Comparison of ENCODE assay signal across 8 cellular contexts in the genomic region with DNA sequence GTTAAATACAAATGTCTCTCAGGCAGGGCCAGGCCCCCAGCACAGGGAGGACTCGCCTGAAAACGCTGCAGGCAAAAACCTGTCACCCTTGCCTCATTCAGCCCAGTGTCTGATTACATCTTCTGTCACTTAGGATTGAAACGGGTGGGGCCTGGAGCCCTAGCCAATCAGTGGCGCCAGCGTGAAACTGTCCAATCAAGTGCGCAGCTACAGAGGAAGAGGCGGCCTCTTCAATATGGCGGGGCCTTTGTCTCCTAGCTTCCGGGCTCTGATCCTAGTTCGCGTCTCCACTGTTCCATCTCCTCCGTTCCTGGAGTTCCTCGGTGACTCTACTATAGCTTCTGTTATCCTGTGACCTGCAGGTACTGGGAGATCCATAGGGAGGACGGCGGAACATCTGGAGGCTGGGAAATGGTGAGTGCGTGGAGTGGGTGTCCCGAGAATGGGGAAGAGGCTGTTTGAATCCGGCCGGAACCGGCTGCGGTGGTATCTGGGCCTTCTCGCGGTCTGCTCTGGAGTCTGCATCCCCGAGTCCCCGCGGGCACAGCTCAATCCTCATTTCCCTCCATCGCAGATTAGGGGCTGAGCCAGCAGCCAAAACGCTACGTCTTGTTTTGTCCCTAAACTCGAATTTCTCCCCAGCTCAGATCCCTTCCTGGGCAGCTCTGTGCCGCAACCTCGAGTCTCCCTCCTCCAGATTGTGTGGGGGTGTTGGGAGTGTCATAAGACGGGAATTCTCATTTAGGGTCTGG. TPM values are rescaled to one million over a fixed set of nuclear protein-coding genes. Genes with fewer than 3 reads are reported as not detected.
DNase-seq lines count a peak whose midpoint lies in the region; ATAC-seq and TF ChIP-seq lines count a peak whose summit lies in the region.

Gene ZNF736, plus strand, starts transcription at position 222 of the 752 bp plus-strand sequence. Its CDS starts 190 bp downstream, at position 412.

- H3K27me3 Mint-ChIP-seq in osteocyte (ENCODE audit: unreplicated experiment) = no peaks in the 10 kb centered on the region

- in situ Hi-C loops in astrocyte of the cerebellum (cut with HindIII; ENCODE audit: low sequenced_read_pairs) = no loop called here

- peak within 1 kb of the TSS; percentile 94 for H3K4me3 ChIP-seq in astrocyte of the cerebellum (ENCODE audit: low read depth, low read length)

- no peaks in the 10 kb centered on the region for H3K4me1 Mint-ChIP-seq in osteocyte (ENCODE audit: unreplicated experiment)

- no peak within 1 kb of the TSS for H3K4me3 Mint-ChIP-seq in osteocyte (ENCODE audit: unreplicated experiment)

- ATAC-seq in GM18499 (IDR thresholded peaks at IDR 0.05; ENCODE audit: insufficient read depth, unreplicated experiment) (peak; percentile 100), HG02938 (IDR thresholded peaks at IDR 0.05; ENCODE audit: unreplicated experiment) (peak; percentile 100)

- TF ChIP-seq CTCF in astrocyte of the cerebellum (IDR thresholded peaks at IDR 0.05; ENCODE audit: low read depth, low read length, missing control alignments) (no peak), osteocyte (IDR thresholded peaks at IDR 0.05) (no peak)

- peak; percentile 93 for DNase-seq in NCI-H187 treated with DMSO at 0.1 percent for 48 hours (lab: John Stamatoyannopoulos, UW)
- DNase-seq in T-helper 9 cell = peak; percentile 76
- DNase-seq in astrocyte of the cerebellum (ENCODE audit: low read depth) = peak; percentile 81
- DNase-seq in hippocampal formation (lab: John Stamatoyannopoulos, UW) = peak; percentile 85 to 92
- DNase-seq in stimulated activated CD4-positive, alpha-beta T cell treated with anti-CD3 and anti-CD28 coated beads, Interleukin-12 subunit alpha, Interleukin-12 subunit beta, amount 100 ng/mL, for 4 hours = peak; percentile 77
- no peak for DNase-seq in osteocyte (ENCODE audit: extremely low spot score, unreplicated experiment)

- no peak within 1 kb of the TSS for H3K27ac Mint-ChIP-seq in osteocyte (ENCODE audit: unreplicated experiment)

- peaks cover 28% of the 10 kb centered on the region for H3K9me3 Mint-ChIP-seq in osteocyte (ENCODE audit: unreplicated experiment)

- H3K36me3 Mint-ChIP-seq in osteocyte (ENCODE audit: unreplicated experiment) = no peaks in the 10 kb centered on the region

RNA-seq across cellular contexts. Expression of gene ZNF736, which starts in this region (rescaled TPM):
- not detected in 2 replicates for total RNA-seq in osteocyte
